Comparison of ENCODE assay signal across 13 cellular contexts in the genomic region with DNA sequence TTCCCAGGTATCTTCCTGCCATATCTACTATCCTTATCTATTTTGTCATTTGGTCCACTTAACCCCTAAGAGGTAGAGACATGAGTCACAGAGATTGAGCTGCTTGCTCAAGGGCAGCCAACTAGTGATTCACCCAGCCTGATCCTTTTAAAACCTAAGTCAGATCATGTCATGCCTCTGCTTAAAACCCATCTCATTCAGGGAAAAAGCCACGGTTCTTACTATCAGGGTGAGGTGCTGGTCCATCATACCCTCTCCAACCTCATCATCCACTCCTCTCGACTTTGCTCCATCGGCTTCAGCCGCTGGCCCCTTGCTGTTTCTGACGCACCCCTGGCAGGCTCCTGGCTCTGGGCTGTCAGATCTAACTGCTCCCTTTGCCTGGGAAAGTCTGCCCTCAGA. TPM values are rescaled to one million over a fixed set of nuclear protein-coding genes. Genes with fewer than 3 reads are reported as not detected.
DNase-seq lines count a peak whose midpoint lies in the region; ATAC-seq and FAIRE-seq lines count a peak whose summit lies in the region.
"Had no signal": no experiment of that assay in that cellular context is flagged by ENCODE, and none has a peak within 500 bp of the region (broad histone marks: within the 10 kb centered on the region; RNA-seq: fewer than 3 reads in every experiment).

No MANE protein-coding gene starts in this region.

- no peak overlapping the region for H3K4ac ChIP-seq in neuronal stem cell (ENCODE audit: low read length)

- intact Hi-C loops in left colon (cut with DNase I, micrococcal nuclease): no loop called here

- H3K9me3 ChIP-seq in neuronal stem cell (replicated peaks in 1 of 2; ENCODE audit: control insufficient read depth in 2 of 2, insufficient read depth in 1 of 2, low read depth in 1 of 2, low read length in 2 of 2): no peaks in the 10 kb centered on the region
- H3K9me3 ChIP-seq: Caco-2, tibial artery had no signal

- no peaks in the 10 kb centered on the region for H3K4me1 ChIP-seq in neuronal stem cell (ENCODE audit: control insufficient read depth in 2 of 2, insufficient read depth in 1 of 2, low read depth in 1 of 2, low read length in 2 of 2)
- H3K4me1 ChIP-seq: Caco-2 had no signal

- H3K23ac ChIP-seq in neuronal stem cell (ENCODE audit: low read depth, low read length, poor library complexity): no peak overlapping the region

- no peak overlapping the region for H2BK120ac ChIP-seq in neuronal stem cell (ENCODE audit: low read depth, low read length)

- no peak overlapping the region for H2AFZ ChIP-seq in neuronal stem cell (ENCODE audit: low read length)
- H2AFZ ChIP-seq: GM23338 had no signal

- H2BK15ac ChIP-seq in neuronal stem cell (ENCODE audit: low read length): no peak overlapping the region

- whole genome bisulfite sequencing in neuronal stem cell (ENCODE audit: extremely low coverage in 2 of 2, insufficient read length in 2 of 2, insufficient replicate concordance in 1 of 2), 2 donors: no CpG with 5 or more reads among the region's 5 CpGs

- DNase-seq in AG20443 (ENCODE audit: low spot score) (peak; percentile 62), HTR-8/SVneo (ENCODE audit: insufficient read length, low spot score) (peak; percentile 46), astrocyte of the hippocampus (ENCODE audit: low read depth, low spot score) (peak; percentile 45), left colon (no peak), frontal cortex (ENCODE audit: low spot score in 2 of 2) (no peak), neuronal stem cell (ENCODE audit: low spot score) (no peak)
- DNase-seq: activated T-cell treated with anti-CD3 and anti-CD28 coated beads, Interleukin-2, amount 50 U/mL, for 48 hours; Caco-2; NK-92 treated with Interleukin-12 subunit alpha and Interleukin-12 subunit beta, amount 100 ng/mL, for 24 hours; tibial artery had no signal

- no peaks in the 10 kb centered on the region for H3K27me3 ChIP-seq in neuronal stem cell (ENCODE audit: control insufficient read depth in 3 of 3, insufficient read depth in 3 of 3, low read depth in 1 of 3, low read length in 3 of 3)
- H3K27me3 ChIP-seq: tibial artery had no signal

- no peak overlapping the region for H2BK12ac ChIP-seq in neuronal stem cell (ENCODE audit: low read length)

- no peak overlapping the region for H3K14ac ChIP-seq in neuronal stem cell (ENCODE audit: low read length)

- no peak overlapping the region for H2AK5ac ChIP-seq in neuronal stem cell (ENCODE audit: low read depth, low read length)

- H3K18ac ChIP-seq in neuronal stem cell (ENCODE audit: low read length): no peak overlapping the region

- H3K4me3 ChIP-seq in neuronal stem cell (ENCODE audit: low read length in 2 of 2): no peak overlapping the region
- H3K4me3 ChIP-seq: GM23338, tibial artery had no signal

- H4K8ac ChIP-seq in neuronal stem cell (ENCODE audit: low read depth, low read length): no peak overlapping the region

- H4K91ac ChIP-seq in neuronal stem cell (ENCODE audit: low read depth, low read length, poor library complexity): no peak overlapping the region

- H3K79me1 ChIP-seq in neuronal stem cell (ENCODE audit: low read depth, low read length): no peaks in the 10 kb centered on the region

- no peak overlapping the region for H3K9ac ChIP-seq in neuronal stem cell (ENCODE audit: low read depth, low read length, poor library complexity)

- no peak overlapping the region for H3K4me2 ChIP-seq in neuronal stem cell (ENCODE audit: insufficient read depth, low read length, poor library complexity, severe bottlenecking)
- H3K4me2 ChIP-seq: GM23338 had no signal

- H3K27ac ChIP-seq in neuronal stem cell (replicated peaks; ENCODE audit: low read length): no peak overlapping the region
- H3K27ac ChIP-seq: tibial artery had no signal

- FAIRE-seq in HTR-8/SVneo (lab: Jason Lieb, UNC): peak; percentile 16
- FAIRE-seq in frontal cortex (lab: Jason Lieb, UNC): no peak

- ATAC-seq in left colon (peak; percentile 13), GM21381 (IDR thresholded peaks at IDR 0.05; ENCODE audit: unreplicated experiment) (no peak), HG03565 (IDR thresholded peaks at IDR 0.05; ENCODE audit: unreplicated experiment) (no peak)
- ATAC-seq: GM23338 had no signal

- peaks cover 30 to 94% of the 10 kb centered on the region in 2 donors for H3K36me3 ChIP-seq in neuronal stem cell (replicated peaks in 1 of 2; ENCODE audit: control insufficient read depth in 2 of 2, insufficient read depth in 2 of 2, low read length in 2 of 2)

- H2BK5ac ChIP-seq in neuronal stem cell (ENCODE audit: low read length): no peak overlapping the region

RNA-seq across cellular contexts. Expression of a gene that starts 14.4 kb away (rescaled TPM):
- total RNA-seq in left colon (10 to 100 TPM; 61.4 to 72.2 TPM), frontal cortex (42.4 TPM)
- polyA plus RNA-seq in neuronal stem cell (2013, experiment 1 of 2): 18.4 TPM
- polyA plus RNA-seq in neuronal stem cell (2013, experiment 2 of 2): 19.2 TPM

Comparison
In these comparisons a context has a peak if more than half of its experiments do, and no peak if none do; other contexts are left out.
1. DNase-seq: peak in AG20443 (single experiment), HTR-8/SVneo (single experiment) and astrocyte of the hippocampus (single experiment); none in left colon (0 of 2), frontal cortex (0 of 2) and neuronal stem cell (single experiment).